ENCODE assay signal across 12 cellular contexts in the genomic region with DNA sequence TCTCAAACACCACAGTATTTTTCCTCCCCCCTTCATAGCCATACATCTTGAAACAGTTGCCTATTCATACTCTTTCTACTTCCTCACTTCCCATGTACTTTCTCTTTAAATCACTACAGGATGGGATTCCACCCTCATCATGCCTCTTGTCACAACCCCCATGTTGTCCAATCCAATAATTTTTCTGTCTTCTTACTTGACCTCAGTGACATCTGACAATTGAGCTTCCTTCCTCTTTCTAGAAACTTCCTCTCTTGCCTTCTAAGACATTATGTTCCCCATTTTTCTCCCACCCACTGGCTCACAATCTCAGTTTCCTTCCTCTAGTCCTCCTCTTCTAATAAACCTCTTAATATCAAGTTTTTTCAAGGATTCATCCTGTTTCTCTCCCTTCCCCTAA. TPM values are rescaled to one million over a fixed set of nuclear protein-coding genes. Genes with fewer than 3 reads are reported as not detected.
A peak's percentile ranks its signal among the peaks of the same experiment; 100 is the strongest.
DNase-seq lines count a peak whose midpoint lies in the region; ATAC-seq and TF ChIP-seq lines count a peak whose summit lies in the region.
"Had no signal": no experiment of that assay in that cellular context is flagged by ENCODE, and none has a peak within 500 bp of the region (broad histone marks: within the 10 kb centered on the region; RNA-seq: fewer than 3 reads in every experiment).

No MANE protein-coding gene starts in this region.

- no peak for DNase-seq in activated CD8-positive, alpha-beta memory T cell treated with anti-CD3 and anti-CD28 coated beads, Interleukin-2, amount 10 ng/mL, durations not matched to agents 7 days and 5 days
- DNase-seq in activated CD8-positive, alpha-beta memory T cell treated with anti-CD3 and anti-CD28 coated beads, Interleukin-2, amount 50 U/mL, for 4 hours, result no peak
- DNase-seq in OCI-M1 (lab: John Stamatoyannopoulos, UW), result peak; percentile 89
- no peak for DNase-seq in glutamatergic neuron
- no peak for DNase-seq in D341Med (ENCODE audit: low spot score)
- DNase-seq in GOT3 (lab: John Stamatoyannopoulos, UW), result no peak
- DNase-seq: 8988T; activated CD4-positive, alpha-beta T cell treated with anti-CD3 and anti-CD28 coated beads for 48 hours had no signal

- peaks cover 46% of the 10 kb centered on the region for H3K36me3 Mint-ChIP-seq in activated CD8-positive, alpha-beta memory T cell treated with anti-CD3 and anti-CD28 coated beads, Interleukin-2, amount 10 ng/mL, durations not matched to agents 7 days and 5 days
- no peaks in the 10 kb centered on the region for H3K36me3 Mint-ChIP-seq in glutamatergic neuron (ENCODE audit: unreplicated experiment)
- peaks cover 32% of the 10 kb centered on the region for H3K36me3 Mint-ChIP-seq in stimulated activated memory B cell treated with anti-CD40 and anti-IgM and Interleukin-4, amounts not matched to agents 10 μg/mL and 1 μg/mL and 100 μg/mL, for 72 hours

- H3K27ac Mint-ChIP-seq in activated CD8-positive, alpha-beta memory T cell treated with anti-CD3 and anti-CD28 coated beads, Interleukin-2, amount 10 ng/mL, durations not matched to agents 7 days and 5 days, result peak overlapping the region; percentile 13
- peak overlapping the region; percentile 6 for H3K27ac Mint-ChIP-seq in glutamatergic neuron (ENCODE audit: unreplicated experiment)
- H3K27ac Mint-ChIP-seq in stimulated activated memory B cell treated with anti-CD40 and anti-IgM and Interleukin-4, amounts not matched to agents 10 μg/mL and 1 μg/mL and 100 μg/mL, for 72 hours, result peak overlapping the region; percentile 52
- H3K27ac Mint-ChIP-seq: activated T-helper 2 cell treated with anti-CD3 and anti-CD28 coated beads, Interferon-gamma antibody, Interleukin-2, Interleukin-4, amounts not matched to agents 10 μg/mL and 5 μg/mL and 100 μg/mL, durations not matched to agents 14 hours and 24 hours and 36 hours; T-cell had no signal

- ATAC-seq in activated CD8-positive, alpha-beta memory T cell treated with anti-CD3 and anti-CD28 coated beads, Interleukin-2, amount 10 ng/mL, durations not matched to agents 7 days and 5 days, result no peak
- no peak for ATAC-seq in stimulated activated memory B cell treated with anti-CD40 and anti-IgM and Interleukin-4, amounts not matched to agents 10 μg/mL and 1 μg/mL and 100 μg/mL, for 72 hours
- ATAC-seq in GM21737 (IDR thresholded peaks at IDR 0.05; ENCODE audit: unreplicated experiment), result no peak
- ATAC-seq: T-cell had no signal

- CTCF ChIA-PET in activated CD8-positive, alpha-beta memory T cell treated with anti-CD3 and anti-CD28 coated beads, Interleukin-2, amount 10 ng/mL, durations not matched to agents 7 days and 5 days (lab: Charles Lee), result interaction anchor here (1.3 to 1.5 kb wide), 2 partner anchors 9 to 23 kb away, joined by 3 read pairs; no protein-coding TSS in a partner anchor

- no peak for TF ChIP-seq CTCF in glutamatergic neuron (IDR thresholded peaks at IDR 0.05; ENCODE audit: partially characterized antibody, unreplicated experiment)

- H3K27me3 Mint-ChIP-seq in activated CD8-positive, alpha-beta memory T cell treated with anti-CD3 and anti-CD28 coated beads, Interleukin-2, amount 10 ng/mL, durations not matched to agents 7 days and 5 days, result no peaks in the 10 kb centered on the region
- H3K27me3 Mint-ChIP-seq in glutamatergic neuron (ENCODE audit: unreplicated experiment), result peaks cover 6% of the 10 kb centered on the region
- no peaks in the 10 kb centered on the region for H3K27me3 Mint-ChIP-seq in stimulated activated memory B cell treated with anti-CD40 and anti-IgM and Interleukin-4, amounts not matched to agents 10 μg/mL and 1 μg/mL and 100 μg/mL, for 72 hours
- H3K27me3 Mint-ChIP-seq: T-cell had no signal

- peaks cover 55% of the 10 kb centered on the region for H3K4me1 Mint-ChIP-seq in activated CD8-positive, alpha-beta memory T cell treated with anti-CD3 and anti-CD28 coated beads, Interleukin-2, amount 10 ng/mL, durations not matched to agents 7 days and 5 days
- peaks cover 9% of the 10 kb centered on the region for H3K4me1 Mint-ChIP-seq in glutamatergic neuron (ENCODE audit: low read depth, unreplicated experiment)
- H3K4me1 Mint-ChIP-seq in stimulated activated memory B cell treated with anti-CD40 and anti-IgM and Interleukin-4, amounts not matched to agents 10 μg/mL and 1 μg/mL and 100 μg/mL, for 72 hours, result peaks cover 55% of the 10 kb centered on the region

- H3K4me3 Mint-ChIP-seq in activated CD8-positive, alpha-beta memory T cell treated with anti-CD3 and anti-CD28 coated beads, Interleukin-2, amount 10 ng/mL, durations not matched to agents 7 days and 5 days, result no peak overlapping the region
- H3K4me3 Mint-ChIP-seq in glutamatergic neuron (ENCODE audit: unreplicated experiment), result no peak overlapping the region
- H3K4me3 Mint-ChIP-seq in stimulated activated memory B cell treated with anti-CD40 and anti-IgM and Interleukin-4, amounts not matched to agents 10 μg/mL and 1 μg/mL and 100 μg/mL, for 72 hours, result peak overlapping the region; percentile 15
- H3K4me3 Mint-ChIP-seq: T-cell had no signal

- H3K9me3 Mint-ChIP-seq in activated CD8-positive, alpha-beta memory T cell treated with anti-CD3 and anti-CD28 coated beads, Interleukin-2, amount 10 ng/mL, durations not matched to agents 7 days and 5 days (ENCODE audit: low read depth), result no peaks in the 10 kb centered on the region
- peaks cover 11% of the 10 kb centered on the region for H3K9me3 Mint-ChIP-seq in glutamatergic neuron (ENCODE audit: unreplicated experiment)
- peaks cover 5% of the 10 kb centered on the region for H3K9me3 Mint-ChIP-seq in stimulated activated memory B cell treated with anti-CD40 and anti-IgM and Interleukin-4, amounts not matched to agents 10 μg/mL and 1 μg/mL and 100 μg/mL, for 72 hours
- H3K9me3 Mint-ChIP-seq: activated T-helper 2 cell treated with anti-CD3 and anti-CD28 coated beads, Interferon-gamma antibody, Interleukin-2, Interleukin-4, amounts not matched to agents 10 μg/mL and 5 μg/mL and 100 μg/mL, durations not matched to agents 14 hours and 24 hours and 36 hours; T-cell had no signal

RNA-seq across cellular contexts. Expression of gene C2CD5, which starts 5.3 kb away (rescaled TPM):
- total RNA-seq in activated CD8-positive, alpha-beta memory T cell treated with anti-CD3 and anti-CD28 coated beads, Interleukin-2, amount 10 ng/mL, durations not matched to agents 7 days and 5 days, result 10 to 100 TPM; 41.7 to 51.1 TPM
- 104 TPM for total RNA-seq in glutamatergic neuron (ENCODE audit: unreplicated experiment)
